ENCODE assay signal across 33 cellular contexts in genomic region chr7:133217805-133218204, GRCh38.
"Had no signal": no experiment of that assay in that cellular context is flagged by ENCODE, and none has a peak within 500 bp of the region (broad histone marks: within the 10 kb centered on the region; RNA-seq: fewer than 3 reads in every experiment).

No MANE protein-coding gene starts in this region.

- H3K27ac ChIP-seq: neutrophil, parathyroid adenoma, psoas muscle, right lobe of liver, sigmoid colon, spleen, suprapubic skin, testis, tibial artery, transverse colon, upper lobe of right lung, uterus had no signal

- H3K4me3 Mint-ChIP-seq: naive B cell; naive thymus-derived CD8-positive, alpha-beta T cell; natural killer cell treated with Interleukin-12 subunit alpha and Interleukin-12 subunit beta and Interleukin-15 and Interleukin-18, amount 100 ng/mL, for 72 hours; nephron progenitor cell; neural crest cell; stimulated activated memory B cell treated with anti-CD40 and anti-IgM and Interleukin-4, amounts not matched to agents 10 μg/mL and 1 μg/mL and 100 μg/mL, for 72 hours; stimulated activated naive CD8-positive, alpha-beta T cell treated with anti-CD3 and anti-CD28 coated beads, Interleukin-15, amount 100 ng/mL, for 72 hours; type B pancreatic cell had no signal

- DNase-seq: naive B cell; naive thymus-derived CD8-positive, alpha-beta T cell; nephron progenitor cell; nucleus accumbens; posterior cingulate gyrus; psoas muscle; right cardiac atrium; right lobe of liver; sigmoid colon; small intestine; spleen; stimulated activated CD4-positive, alpha-beta T cell treated with anti-CD3 and anti-CD28 coated beads, Interleukin-12 subunit alpha, Interleukin-12 subunit beta, amount 100 ng/mL, for 4 hours; stimulated activated CD4-positive, alpha-beta T cell treated with anti-CD3 and anti-CD28 coated beads, Interleukin-1b, Interleukin-23, amount 100 ng/mL, for 48 hours; stimulated activated CD4-positive, alpha-beta T cell treated with anti-CD3 and anti-CD28 coated beads, Interleukin-4, amount 100 ng/mL, for 1 hour; stimulated activated CD4-positive, alpha-beta T cell treated with anti-CD3 and anti-CD28 coated beads, Interleukin-4, amount 100 ng/mL, for 4 hours; stimulated activated CD8-positive, alpha-beta memory T cell treated with anti-CD3 and anti-CD28 coated beads, Interleukin-4, amount 100 ng/mL, for 48 hours; stimulated activated naive CD4-positive, alpha-beta T cell; stimulated activated naive CD8-positive, alpha-beta T cell treated with anti-CD3 and anti-CD28 coated beads, Interleukin-15, amount 100 ng/mL, for 72 hours; stimulated activated naive CD8-positive, alpha-beta T cell treated with anti-CD3 and anti-CD28 coated beads, Interleukin-15, Interleukin-2, amounts not matched to agents 100 U/mL and 50 U/mL, for 24 hours; substantia nigra; testis; tibial artery; transverse colon; upper lobe of right lung; uterus had no signal

- H3K27me3 ChIP-seq: right lobe of liver, sigmoid colon, suprapubic skin, testis, tibial artery, upper lobe of right lung, uterus had no signal

- H3K27me3 Mint-ChIP-seq: progenitor cell of endocrine pancreas; stimulated activated naive CD8-positive, alpha-beta T cell treated with anti-CD3 and anti-CD28 coated beads, Interleukin-15, amount 100 ng/mL, for 72 hours had no signal

- H3K4me3 ChIP-seq: psoas muscle, right lobe of liver, sigmoid colon, spleen, suprapubic skin, testis, tibial artery, transverse colon, upper lobe of right lung, uterus had no signal

- H3K4me1 ChIP-seq: parathyroid adenoma, psoas muscle, right lobe of liver, sigmoid colon, spleen, suprapubic skin, testis, tibial artery, transverse colon, upper lobe of right lung, uterus had no signal

- H3K79me2 ChIP-seq: parathyroid adenoma had no signal

- H3K36me3 Mint-ChIP-seq: naive B cell; naive thymus-derived CD8-positive, alpha-beta T cell; stimulated activated memory B cell treated with anti-CD40 and anti-IgM and Interleukin-4, amounts not matched to agents 10 μg/mL and 1 μg/mL and 100 μg/mL, for 72 hours; type B pancreatic cell had no signal

- H3K9me3 ChIP-seq: neutrophil, psoas muscle, right lobe of liver, sigmoid colon, spleen, suprapubic skin, testis, tibial artery, transverse colon, upper lobe of right lung, uterus had no signal

- ATAC-seq: naive thymus-derived CD8-positive, alpha-beta T cell; natural killer cell treated with Interleukin-12 subunit alpha and Interleukin-12 subunit beta and Interleukin-15 and Interleukin-18, amount 100 ng/mL, for 72 hours; psoas muscle; right cardiac atrium; right lobe of liver; stimulated activated memory B cell treated with anti-CD40 and anti-IgM and Interleukin-4, amounts not matched to agents 10 μg/mL and 1 μg/mL and 100 μg/mL, for 72 hours; stimulated activated naive CD8-positive, alpha-beta T cell treated with anti-CD3 and anti-CD28 coated beads, Interleukin-15, amount 100 ng/mL, for 72 hours; stimulated activated naive CD8-positive, alpha-beta T cell treated with anti-CD3 and anti-CD28 coated beads, Interleukin-15, Interleukin-2, amounts not matched to agents 100 U/mL and 50 U/mL, for 24 hours; upper lobe of right lung had no signal

- H3K9me3 Mint-ChIP-seq: natural killer cell treated with Interleukin-12 subunit alpha and Interleukin-12 subunit beta and Interleukin-15 and Interleukin-18, amount 100 ng/mL, for 72 hours; neural crest cell had no signal

- H3K27ac Mint-ChIP-seq: naive B cell; naive thymus-derived CD8-positive, alpha-beta T cell; natural killer cell treated with Interleukin-12 subunit alpha and Interleukin-12 subunit beta and Interleukin-15 and Interleukin-18, amount 100 ng/mL, for 72 hours; nephron progenitor cell; progenitor cell of endocrine pancreas; stimulated activated memory B cell treated with anti-CD40 and anti-IgM and Interleukin-4, amounts not matched to agents 10 μg/mL and 1 μg/mL and 100 μg/mL, for 72 hours; stimulated activated naive CD8-positive, alpha-beta T cell treated with anti-CD3 and anti-CD28 coated beads, Interleukin-15, amount 100 ng/mL, for 72 hours; type B pancreatic cell had no signal

- H3K36me3 ChIP-seq: neutrophil, right lobe of liver, sigmoid colon, spleen, suprapubic skin, tibial artery, transverse colon, upper lobe of right lung, uterus had no signal

- H3K4me1 Mint-ChIP-seq: naive B cell; naive thymus-derived CD8-positive, alpha-beta T cell; neural crest cell; stimulated activated memory B cell treated with anti-CD40 and anti-IgM and Interleukin-4, amounts not matched to agents 10 μg/mL and 1 μg/mL and 100 μg/mL, for 72 hours; stimulated activated naive CD8-positive, alpha-beta T cell treated with anti-CD3 and anti-CD28 coated beads, Interleukin-15, amount 100 ng/mL, for 72 hours had no signal

- H2AFZ ChIP-seq: parathyroid adenoma had no signal

- H3K9ac ChIP-seq: parathyroid adenoma had no signal
